8 cellular contexts compared by ENCODE assay signal in genomic region chr3:51538459-51539290, GRCh38.
DNase-seq lines count a peak whose midpoint lies in the region; ATAC-seq and TF ChIP-seq lines count a peak whose summit lies in the region.

Gene RAD54L2 (plus strand): TSS chr3:51538719. CDS start chr3:51590421, 51,702 bp downstream.

- H3K27ac ChIP-seq in 22Rv1, result peak within 1 kb of the TSS; percentile 71
- H3K27ac ChIP-seq in caudate nucleus (ENCODE audit: low read depth, low read length), result peak within 1 kb of the TSS; percentile 76

- peak; percentile 67 for TF ChIP-seq CTCF in 22Rv1 (IDR thresholded peaks at IDR 0.05)

- DNase-seq in NCI-H2196 (lab: John Stamatoyannopoulos, UW; ENCODE audit: unreplicated experiment) (peak; percentile 61), caudate nucleus (lab: John Stamatoyannopoulos, UW) (peak in 57 of 61 donors; percentile 11 to 85 (median 71)), iris pigment epithelial cell (ENCODE audit: low read depth) (peak; percentile 87)
- DNase-seq in activated CD4-positive, CD25-positive, alpha-beta regulatory T cell (lab: John Stamatoyannopoulos, UW), result peak; percentile 60 to 64 (median 64)
- DNase-seq in stimulated activated CD4-positive, alpha-beta T cell treated with anti-CD3 and anti-CD28 coated beads, Interleukin-12 subunit alpha, Interleukin-12 subunit beta, amount 100 ng/mL, for 24 hours (ENCODE audit: low read depth in 2 of 2), result peak; percentile 68 to 74

- ATAC-seq in GM18498 (IDR thresholded peaks at IDR 0.05; ENCODE audit: unreplicated experiment) (peak; percentile 88), HG02943 (IDR thresholded peaks at IDR 0.05; ENCODE audit: low read depth, unreplicated experiment) (peak; percentile 69)

Comparison
In these comparisons a context has a peak if more than half of its experiments do, and no peak if none do; other contexts are left out.
1. Peak in every context shown above with its lines: DNase-seq, ATAC-seq and H3K27ac ChIP-seq.